34 cellular contexts compared by ENCODE assay signal in the genomic region with DNA sequence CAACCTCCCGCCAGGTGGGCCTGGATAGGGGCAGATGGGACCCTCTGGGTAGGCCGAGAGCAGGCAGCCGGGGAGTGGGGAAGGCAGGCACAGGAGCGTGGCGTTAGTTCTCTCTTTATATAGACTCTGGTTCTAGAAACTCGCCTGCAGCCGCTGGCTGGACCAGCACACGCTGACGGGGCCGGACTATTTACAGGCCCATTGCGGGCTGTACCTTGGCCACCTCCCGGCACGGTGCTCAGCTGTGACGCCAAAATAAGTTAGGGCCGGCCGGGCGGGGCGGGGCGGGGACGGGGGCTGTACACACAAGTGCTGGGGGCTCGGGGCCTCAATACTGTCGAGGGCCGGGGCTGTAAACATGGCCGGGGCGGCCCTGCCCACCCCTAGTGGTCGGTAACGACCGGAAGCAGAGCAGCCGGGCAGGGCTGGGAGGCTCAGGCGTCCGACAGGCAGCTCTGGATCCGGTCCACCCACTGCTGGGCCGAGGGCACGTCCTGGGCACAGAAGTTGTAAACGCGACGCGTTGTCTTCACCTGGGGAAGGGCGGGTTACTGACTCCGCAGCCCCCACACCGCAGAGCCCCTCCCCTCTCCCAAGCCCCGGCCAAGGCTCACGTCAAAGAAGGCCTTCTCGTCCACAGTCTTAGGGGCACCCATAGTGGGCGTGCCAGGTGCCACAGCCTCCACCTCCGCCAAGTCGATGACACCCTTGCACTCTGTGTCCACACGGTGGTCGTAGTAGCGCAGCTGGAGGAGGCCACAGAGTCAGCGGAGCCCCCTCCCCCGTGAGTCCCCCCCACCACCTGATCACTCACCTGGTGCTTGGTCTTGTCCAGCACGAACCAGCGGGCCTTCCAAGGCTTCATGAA. TPM values are rescaled to one million over a fixed set of nuclear protein-coding genes. Genes with fewer than 3 reads are reported as not detected.
DNase-seq lines count a peak whose midpoint lies in the region; ATAC-seq and TF ChIP-seq lines count a peak whose summit lies in the region.
"Had no signal": no experiment of that assay in that cellular context is flagged by ENCODE, and none has a peak within 500 bp of the region (broad histone marks: within the 10 kb centered on the region; RNA-seq: fewer than 3 reads in every experiment).

No MANE protein-coding gene starts in this region.

- no peak overlapping the region for H3K4me2 ChIP-seq in OCI-LY7 (ENCODE audit: low read length)

- peaks cover 0 to 11% of the 10 kb centered on the region in 2 donors for H3K4me1 ChIP-seq in right atrium auricular region
- peaks cover 48% of the 10 kb centered on the region for H3K4me1 ChIP-seq in OCI-LY7 (ENCODE audit: insufficient read depth, low read length, poor library complexity, severe bottlenecking)
- no peaks in the 10 kb centered on the region for H3K4me1 ChIP-seq in psoas muscle
- peaks cover 10% of the 10 kb centered on the region for H3K4me1 ChIP-seq in vagina
- H3K4me1 ChIP-seq: BE2C, breast epithelium, colonic mucosa, suprapubic skin had no signal

- H3K36me3 ChIP-seq in right atrium auricular region (peaks cover 48% of the 10 kb centered on the region), OCI-LY7 (ENCODE audit: insufficient read depth, low read length) (peaks cover 88% of the 10 kb centered on the region), psoas muscle (ENCODE audit: insufficient read depth in 1 of 2, low read depth in 1 of 2) (peaks cover 6 to 82% of the 10 kb centered on the region in 2 donors), vagina (peaks cover 0 to 41% of the 10 kb centered on the region in 2 donors)
- H3K36me3 ChIP-seq: breast epithelium had no signal

- no peak for TF ChIP-seq POLR2A in vagina (IDR thresholded peaks at IDR 0.05)

- no peak overlapping the region for H2AFZ ChIP-seq in OCI-LY7 (ENCODE audit: low read length)

- H3K9me3 ChIP-seq in right atrium auricular region, result no peaks in the 10 kb centered on the region
- no peaks in the 10 kb centered on the region for H3K9me3 ChIP-seq in OCI-LY7 (ENCODE audit: low read length)
- H3K9me3 ChIP-seq in psoas muscle, result no peaks in the 10 kb centered on the region
- no peaks in the 10 kb centered on the region for H3K9me3 ChIP-seq in vagina
- H3K9me3 ChIP-seq: BE2C, breast epithelium, colonic mucosa, esophagus squamous epithelium, left lung, suprapubic skin, upper lobe of right lung had no signal

- H3K27ac ChIP-seq in right atrium auricular region (no peak overlapping the region), OCI-LY7 (ENCODE audit: low read depth, low read length, poor library complexity, severe bottlenecking) (no peak overlapping the region), psoas muscle (no peak overlapping the region), vagina (no peak overlapping the region)
- H3K27ac ChIP-seq: colonic mucosa, left lung, suprapubic skin, upper lobe of right lung had no signal

- H3K27me3 ChIP-seq in right atrium auricular region (no peaks in the 10 kb centered on the region), psoas muscle (ENCODE audit: insufficient read depth in 3 of 3, low read length in 2 of 3) (no peaks in the 10 kb centered on the region), vagina (no peaks in the 10 kb centered on the region)
- H3K27me3 ChIP-seq: BE2C, breast epithelium, colonic mucosa, esophagus squamous epithelium, left lung, suprapubic skin, upper lobe of right lung had no signal

- H4K20me1 ChIP-seq in OCI-LY7 (ENCODE audit: insufficient read depth, low read length), result no peaks in the 10 kb centered on the region

- H3K4me3 ChIP-seq in right atrium auricular region (no peak overlapping the region), OCI-LY7 (ENCODE audit: low read depth, low read length, poor library complexity, severe bottlenecking) (no peak overlapping the region), psoas muscle (no peak overlapping the region), vagina (no peak overlapping the region)
- H3K4me3 ChIP-seq: breast epithelium, colonic mucosa, esophagus squamous epithelium, left lung, suprapubic skin, upper lobe of right lung had no signal

- WGBS in psoas muscle, 3 donors, result 79 to 82% (median 82%) methylated on average over 53 to 54 of the region's 54 CpGs

- CTCF ChIA-PET in OCI-LY7 (lab: Charles Lee; ENCODE audit: unreplicated experiment), result no interaction called here

- no peak for ATAC-seq in Right ventricle myocardium inferior
- ATAC-seq in esophagus mucosa, result peak; percentile 7
- ATAC-seq in psoas muscle, result peak in 3 of 4 donors; percentile 9 to 19 (median 10)
- no peak for ATAC-seq in omental fat pad (ENCODE audit: low FRiP score)
- ATAC-seq: activated T-cell treated with anti-CD3 and anti-CD28 coated beads, Interleukin-2, amount 50 U/mL, for 4 hours; left lung; sciatic nerve; SK-N-SH treated with all-trans-retinoic acid at 6 μM for 48 hours; T-helper 17 cell; upper lobe of right lung had no signal

- BruUV-seq in OCI-LY7 (replicated peaks; lab: Mats Ljungman, UMichigan), result TSS peak; percentile 68

- H3K79me2 ChIP-seq in OCI-LY7 (ENCODE audit: insufficient read depth, low read depth, low read length), result peaks cover 5% of the 10 kb centered on the region; the same call in 1 of the 2 replicates

- H3K9me2 ChIP-seq in OCI-LY7 (ENCODE audit: insufficient read depth, low read length), result no peaks in the 10 kb centered on the region

- POLR2A ChIA-PET in OCI-LY7 (lab: Charles Lee), result interaction anchor here (0.6 kb wide), 1 partner anchor 18 kb away, joined by 4 read pairs; no protein-coding TSS in a partner anchor

- intact Hi-C loops in Right ventricle myocardium inferior (cut with DNase I) (no loop called here), OCI-LY7 (cut with micrococcal nuclease; ENCODE audit: unreplicated experiment) (no loop called here), psoas muscle (cut with DNase I) (no loop called here), vagina (cut with DNase I) (no loop called here)

- DNase-seq in Right ventricle myocardium inferior (ENCODE audit: missing footprints), result peak; percentile 64
- DNase-seq in right atrium auricular region (ENCODE audit: low spot score), result no peak
- DNase-seq in OCI-LY7 (ENCODE audit: low spot score), result no peak
- DNase-seq in psoas muscle, result peak in 1 of 2 donors; percentile 17
- DNase-seq in vagina (ENCODE audit: extremely low spot score in 2 of 2), result no peak
- DNase-seq in omental fat pad (ENCODE audit: low spot score), result no peak
- no peak for DNase-seq in OCI-M1 (lab: John Stamatoyannopoulos, UW)
- DNase-seq: ACHN; activated CD4-positive, alpha-beta T cell treated with anti-CD3 and anti-CD28 coated beads, Interleukin-2, amount 10 ng/mL, durations not matched to agents 24 days and 14 days; activated gamma-delta T cell treated with Interleukin-2 at 50 U/mL for 16 hours; activated T-cell treated with anti-CD3 and anti-CD28 coated beads, Interleukin-2, amount 50 U/mL, for 4 hours; amniotic stem cell; BE2C; colonic mucosa; DMS53; esophagus squamous epithelium; foreskin melanocyte; H7; NCI-H1092; NCI-H2029 treated with DMSO at 0.1 percent for 48 hours; NCI-H2227 treated with DMSO at 0.1 percent for 48 hours; NCI-H69; stimulated activated CD4-positive, alpha-beta T cell treated with anti-CD3 and anti-CD28 coated beads, Interleukin-12 subunit alpha, Interleukin-12 subunit beta, amount 100 ng/mL, for 4 hours; stimulated activated CD4-positive, alpha-beta T cell treated with anti-CD3 and anti-CD28 coated beads, Interleukin-4, amount 100 ng/mL, for 1 hour; T-helper 17 cell; upper lobe of right lung had no signal

- no peak for TF ChIP-seq CTCF in right atrium auricular region (IDR thresholded peaks at IDR 0.05)
- TF ChIP-seq CTCF in OCI-LY7 (conservative IDR thresholded peaks at IDR 0.05; ENCODE audit: low read length), result no peak
- no peak for TF ChIP-seq CTCF in psoas muscle (IDR thresholded peaks at IDR 0.05)
- TF ChIP-seq CTCF in vagina (IDR thresholded peaks at IDR 0.05), result no peak
- TF ChIP-seq CTCF in omental fat pad (IDR thresholded peaks at IDR 0.05), result no peak

RNA-seq across cellular contexts. Expression of a gene that starts 27.9 kb away (rescaled TPM):
- 47.7 TPM for total RNA-seq in Right ventricle myocardium inferior
- 10 to 100 TPM; 41.1 to 57.1 TPM for total RNA-seq in right atrium auricular region
- 134 and 177 TPM in 2 replicates for total RNA-seq in OCI-LY7 (2014; rRNA removed; shearing (Covaris generic))
- 160 and 181 TPM in 2 replicates for total RNA-seq in OCI-LY7 (2022)
- total RNA-seq in esophagus mucosa, result 55.0 TPM
- 10 to 100 TPM; 75.3 to 98.0 (median 82.8) TPM for total RNA-seq in psoas muscle
- 10 to 100 TPM; 42.1 to 58.6 (median 54.9) TPM for polyA plus RNA-seq in psoas muscle
- 37.3 TPM for total RNA-seq in vagina
- total RNA-seq in omental fat pad, result 10 to 100 TPM; 37.5 to 66.8 (median 43.8) TPM

RNA-seq across cellular contexts. Expression of a gene that starts 34.4 kb away (rescaled TPM):
- total RNA-seq in Right ventricle myocardium inferior (not detected), right atrium auricular region (under 1 TPM in 1 of 2 donors, not detected in 1; 0.08 TPM), OCI-LY7 (2022) (7.0 and 7.9 TPM in 2 replicates), esophagus mucosa (11.7 TPM), psoas muscle (under 1 TPM in 1 of 4 donors, not detected in 3; 0.21 TPM), vagina (not detected), omental fat pad (under 1 TPM in 1 of 4 donors, not detected in 3; 0.12 TPM)
- total RNA-seq in OCI-LY7 (2014; rRNA removed; shearing (Covaris generic)), result 2.7 and 4.3 TPM in 2 replicates
- polyA plus RNA-seq in psoas muscle, result under 1 TPM in 2 of 3 donors, not detected in 1; 0.01 to 0.05 TPM
- polyA plus RNA-seq: neural cell had no signal

RNA-seq across cellular contexts. Expression of a gene that starts 39.7 kb away (rescaled TPM):
- total RNA-seq in Right ventricle myocardium inferior (not detected), right atrium auricular region (not detected), OCI-LY7 (2022) (0.53 and 0.74 TPM in 2 replicates), esophagus mucosa (not detected), psoas muscle (not detected), vagina (not detected), omental fat pad (not detected)
- not detected in 2 replicates for total RNA-seq in OCI-LY7 (2014; rRNA removed; shearing (Covaris generic))
- polyA plus RNA-seq in psoas muscle, result not detected
- total RNA-seq: breast epithelium, colonic mucosa, esophagus squamous epithelium, H7, left lung, sciatic nerve, suprapubic skin, T-helper 17 cell, upper lobe of right lung had no signal
- polyA plus RNA-seq: IgD-negative memory B cell, neural cell had no signal

Comparison
In these comparisons a context has a peak if more than half of its experiments do, and no peak if none do; other contexts are left out.
1. ATAC-seq: peak in esophagus mucosa (single experiment) and psoas muscle (3 of 4); none in Right ventricle myocardium inferior (single experiment) and omental fat pad (single experiment).